9 cellular contexts compared by ENCODE assay signal in the genomic region with DNA sequence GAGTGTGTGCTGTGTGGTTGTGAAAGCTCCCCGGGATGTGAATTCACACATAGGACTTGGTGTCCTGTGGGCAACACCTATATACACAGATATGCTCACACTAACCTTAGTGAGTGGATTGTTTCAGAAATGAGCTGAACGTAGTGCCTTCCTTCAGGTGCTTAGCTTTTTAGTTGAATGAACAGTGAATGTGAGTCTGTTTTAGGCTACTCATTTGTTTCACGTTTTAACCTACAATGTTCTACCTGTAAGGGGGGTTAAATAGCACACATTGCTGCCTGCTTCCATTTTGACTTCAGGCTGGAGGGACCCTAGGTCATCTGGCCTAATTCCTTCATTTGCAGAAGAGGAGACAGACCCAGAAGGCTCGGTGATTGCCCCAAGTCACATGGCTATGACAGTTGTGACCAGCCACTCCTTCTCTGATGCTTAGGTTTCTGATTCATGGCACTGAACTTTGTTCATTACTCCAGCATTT. TPM values are rescaled to one million over a fixed set of nuclear protein-coding genes. Genes with fewer than 3 reads are reported as not detected.
DNase-seq lines count a peak whose midpoint lies in the region; ATAC-seq and TF ChIP-seq lines count a peak whose summit lies in the region.
"Had no signal": no experiment of that assay in that cellular context is flagged by ENCODE, and none has a peak within 500 bp of the region (broad histone marks: within the 10 kb centered on the region; RNA-seq: fewer than 3 reads in every experiment).

No MANE protein-coding gene starts in this region.

- no peak overlapping the region for H2BK15ac ChIP-seq in neuronal stem cell (ENCODE audit: low read length)

- no peak overlapping the region for H2BK120ac ChIP-seq in neuronal stem cell (ENCODE audit: low read depth, low read length)

- peak overlapping the region; percentile 74 for H3K4me3 ChIP-seq in OCI-LY7 (ENCODE audit: low read depth, low read length, poor library complexity, severe bottlenecking)
- no peak overlapping the region for H3K4me3 ChIP-seq in neuronal stem cell (ENCODE audit: low read length in 2 of 2)
- H3K4me3 ChIP-seq: HAP-1 had no signal

- H2BK12ac ChIP-seq in neuronal stem cell (ENCODE audit: low read length), result no peak overlapping the region

- no peak for TF ChIP-seq CTCF in OCI-LY7 (conservative IDR thresholded peaks at IDR 0.05; ENCODE audit: low read length)

- H3K27me3 ChIP-seq in neuronal stem cell (ENCODE audit: control insufficient read depth in 3 of 3, insufficient read depth in 3 of 3, low read depth in 1 of 3, low read length in 3 of 3), result no peaks in the 10 kb centered on the region

- no peaks in the 10 kb centered on the region for H3K79me1 ChIP-seq in neuronal stem cell (ENCODE audit: low read depth, low read length)

- intact Hi-C loops in OCI-LY7 (cut with micrococcal nuclease; ENCODE audit: unreplicated experiment), result loop anchor here (10.0 kb wide), 3 partner anchors 359 to 539 kb away; no protein-coding TSS in a partner anchor

- H4K8ac ChIP-seq in neuronal stem cell (ENCODE audit: low read depth, low read length), result no peak overlapping the region

- no CpG with 5 or more reads among the region's 4 CpGs for WGBS in neuronal stem cell (ENCODE audit: extremely low coverage in 2 of 2, insufficient read length in 2 of 2, insufficient replicate concordance in 1 of 2), 2 donors

- peak; percentile 37 for ATAC-seq in GM18517 (IDR thresholded peaks at IDR 0.05; ENCODE audit: unreplicated experiment)
- ATAC-seq in HG02610 (IDR thresholded peaks at IDR 0.05; ENCODE audit: unreplicated experiment), result peak; percentile 40
- ATAC-seq in HG02840 (IDR thresholded peaks at IDR 0.05; ENCODE audit: low FRiP score, unreplicated experiment), result no peak

- H3K9me2 ChIP-seq in OCI-LY7 (ENCODE audit: insufficient read depth, low read length), result no peaks in the 10 kb centered on the region

- no TSS peak for BruUV-seq in OCI-LY7 (replicated peaks; lab: Mats Ljungman, UMichigan)

- no peak overlapping the region for H4K91ac ChIP-seq in neuronal stem cell (ENCODE audit: low read depth, low read length, poor library complexity)

- no peak overlapping the region for H3K14ac ChIP-seq in neuronal stem cell (ENCODE audit: low read length)

- H3K79me2 ChIP-seq in OCI-LY7 (ENCODE audit: insufficient read depth, low read depth, low read length), result peaks cover 59% of the 10 kb centered on the region

- H2AFZ ChIP-seq in OCI-LY7 (ENCODE audit: low read length) (peak overlapping the region; percentile 62; the same call in 1 of the 2 replicates), neuronal stem cell (ENCODE audit: low read length) (peak overlapping the region; percentile 6)

- CTCF ChIA-PET in OCI-LY7 (lab: Charles Lee; ENCODE audit: unreplicated experiment), result interaction anchor here (1.0 to 1.8 kb wide), 2 partner anchors 22 to 50 kb away, joined by 3 to 4 read pairs; no protein-coding TSS in a partner anchor

- H3K36me3 ChIP-seq in OCI-LY7 (ENCODE audit: insufficient read depth, low read length) (peaks cover 28% of the 10 kb centered on the region), neuronal stem cell (replicated peaks in 1 of 2; ENCODE audit: control insufficient read depth in 2 of 2, insufficient read depth in 2 of 2, low read length in 2 of 2) (no peaks in the 10 kb centered on the region)
- H3K36me3 ChIP-seq: HAP-1 had no signal

- no peak overlapping the region for H3K23ac ChIP-seq in neuronal stem cell (ENCODE audit: low read depth, low read length, poor library complexity)

- H2BK5ac ChIP-seq in neuronal stem cell (ENCODE audit: low read length), result no peak overlapping the region

- no peak overlapping the region for H3K9ac ChIP-seq in neuronal stem cell (ENCODE audit: low read depth, low read length, poor library complexity)

- H3K4me2 ChIP-seq in OCI-LY7 (ENCODE audit: low read length) (peak overlapping the region; percentile 84), neuronal stem cell (ENCODE audit: insufficient read depth, low read length, poor library complexity, severe bottlenecking) (no peak overlapping the region)

- peak; percentile 36 for DNase-seq in OCI-LY7 (ENCODE audit: low spot score)
- no peak for DNase-seq in neuronal stem cell (ENCODE audit: low spot score)
- no peak for DNase-seq in NCI-H2227 treated with DMSO at 0.1 percent for 48 hours (lab: John Stamatoyannopoulos, UW)
- no peak for DNase-seq in D341Med (ENCODE audit: low spot score)
- no peak for DNase-seq in DMS79 treated with DMSO at 0.1 percent for 48 hours (lab: John Stamatoyannopoulos, UW)

- H4K20me1 ChIP-seq in OCI-LY7 (ENCODE audit: insufficient read depth, low read length), result no peaks in the 10 kb centered on the region

- no peak overlapping the region for H2AK5ac ChIP-seq in neuronal stem cell (ENCODE audit: low read depth, low read length)

- H3K9me3 ChIP-seq in OCI-LY7 (ENCODE audit: low read length) (peaks cover 18% of the 10 kb centered on the region), neuronal stem cell (replicated peaks in 1 of 2; ENCODE audit: control insufficient read depth in 2 of 2, insufficient read depth in 1 of 2, low read depth in 1 of 2, low read length in 2 of 2) (no peaks in the 10 kb centered on the region)
- H3K9me3 ChIP-seq: HAP-1 had no signal

- no peak overlapping the region for H3K18ac ChIP-seq in neuronal stem cell (ENCODE audit: low read length)

- POLR2A ChIA-PET in OCI-LY7 (lab: Charles Lee), result interaction anchor here (0.6 to 3.4 kb wide), 23 partner anchors 9 to 348 kb away, joined by 3 to 22 read pairs (median 4); no protein-coding TSS in a partner anchor

- no peak overlapping the region for H3K4ac ChIP-seq in neuronal stem cell (ENCODE audit: low read length)

- H3K27ac ChIP-seq in OCI-LY7 (ENCODE audit: low read depth, low read length, poor library complexity, severe bottlenecking) (peak overlapping the region; percentile 67), neuronal stem cell (replicated peaks; ENCODE audit: low read length) (no peak overlapping the region)

- H3K4me1 ChIP-seq in OCI-LY7 (ENCODE audit: insufficient read depth, low read length, poor library complexity, severe bottlenecking) (peaks cover 62% of the 10 kb centered on the region), neuronal stem cell (ENCODE audit: control insufficient read depth in 2 of 2, insufficient read depth in 1 of 2, low read depth in 1 of 2, low read length in 2 of 2) (peaks cover 2 to 14% of the 10 kb centered on the region in 2 donors)
- H3K4me1 ChIP-seq: HAP-1 had no signal

RNA-seq across cellular contexts. Expression of gene PLEK, which starts 1.0 kb away (rescaled TPM):
- 20.8 and 27.3 TPM in 2 replicates for total RNA-seq in OCI-LY7 (2014; rRNA removed; shearing (Covaris generic))
- 80.6 and 88.7 TPM in 2 replicates for total RNA-seq in OCI-LY7 (2022)
- polyA plus RNA-seq in neuronal stem cell (2013, experiment 1 of 2), result 0.01 TPM
- 0.04 TPM for polyA plus RNA-seq in neuronal stem cell (2013, experiment 2 of 2)

RNA-seq across cellular contexts. Expression of gene CNRIP1, which starts 46.4 kb away (rescaled TPM):
- not detected in 2 replicates for total RNA-seq in OCI-LY7 (2014; rRNA removed; shearing (Covaris generic))
- not detected in 2 replicates for total RNA-seq in OCI-LY7 (2022)
- 5.9 TPM for polyA plus RNA-seq in neuronal stem cell (2013, experiment 1 of 2)
- polyA plus RNA-seq in neuronal stem cell (2013, experiment 2 of 2), result 5.9 TPM
